Comparison of ENCODE assay signal across 8 cellular contexts in genomic region chr3:124812291-124813265, GRCh38.
DNase-seq lines count a peak whose midpoint lies in the region; ATAC-seq and TF ChIP-seq lines count a peak whose summit lies in the region.

No MANE protein-coding gene starts in this region.

- peak; percentile 76 for DNase-seq in NK-92 treated with Interleukin-12 subunit alpha and Interleukin-12 subunit beta, amount 100 ng/mL, for 24 hours (lab: John Stamatoyannopoulos, UW)
- DNase-seq in NK-92 (lab: John Stamatoyannopoulos, UW; ENCODE audit: unreplicated experiment) (no peak), caudate nucleus (lab: John Stamatoyannopoulos, UW) (peak in 2 of 61 donors; percentile 22 to 43), right lobe of liver (peak; percentile 84 to 90 (median 86)), uterus (peak; percentile 75 to 82), NCI-H510A treated with DMSO at 0.1 percent for 48 hours (lab: John Stamatoyannopoulos, UW) (no peak)
- no peak for DNase-seq in CD4-positive, alpha-beta memory T cell
- DNase-seq in activated CD4-positive, alpha-beta memory T cell treated with anti-CD3 and anti-CD28 coated beads for 36 hours = no peak

- H3K36me3 Mint-ChIP-seq in CD4-positive, alpha-beta memory T cell = no peaks in the 10 kb centered on the region
- H3K36me3 Mint-ChIP-seq in activated CD4-positive, alpha-beta memory T cell treated with anti-CD3 and anti-CD28 coated beads for 36 hours = no peaks in the 10 kb centered on the region

- no peaks in the 10 kb centered on the region for H3K27me3 ChIP-seq in right lobe of liver
- H3K27me3 ChIP-seq in uterus = no peaks in the 10 kb centered on the region
- H3K27me3 ChIP-seq in CD4-positive, alpha-beta memory T cell (ENCODE audit: insufficient read depth, low read length) = no peaks in the 10 kb centered on the region

- TF ChIP-seq POLR2A in right lobe of liver (IDR thresholded peaks at IDR 0.05) = peak; percentile 62
- TF ChIP-seq POLR2A in uterus (IDR thresholded peaks at IDR 0.05) = peak in 1 of 2 donors; percentile 36

- H3K4me3 Mint-ChIP-seq in CD4-positive, alpha-beta memory T cell = no peak overlapping the region
- no peak overlapping the region for H3K4me3 Mint-ChIP-seq in activated CD4-positive, alpha-beta memory T cell treated with anti-CD3 and anti-CD28 coated beads for 36 hours

- H3K27ac ChIP-seq in caudate nucleus (ENCODE audit: low read depth, low read length) (peak overlapping the region; percentile 24), right lobe of liver (peak overlapping the region; percentile 72 to 84 (median 79)), uterus (peak overlapping the region; percentile 82 to 87)
- no peak overlapping the region for H3K27ac ChIP-seq in CD4-positive, alpha-beta memory T cell (ENCODE audit: low read depth, low read length)

- peak; percentile 73 to 81 (median 75) for ATAC-seq in right lobe of liver

- no peak overlapping the region for H3K4me3 ChIP-seq in right lobe of liver
- no peak overlapping the region for H3K4me3 ChIP-seq in uterus
- no peak overlapping the region for H3K4me3 ChIP-seq in CD4-positive, alpha-beta memory T cell (ENCODE audit: low read length in 2 of 2)

- WGBS in right lobe of liver (ENCODE audit: insufficient coverage, low coverage, low lambda C conversion rate, missing lambda C conversion rate) = 23% methylated on average over 11 of the region's 15 CpGs

- no peak overlapping the region for H3K27ac Mint-ChIP-seq in CD4-positive, alpha-beta memory T cell
- H3K27ac Mint-ChIP-seq in activated CD4-positive, alpha-beta memory T cell treated with anti-CD3 and anti-CD28 coated beads for 36 hours = no peak overlapping the region

- H3K36me3 ChIP-seq in right lobe of liver (peaks cover 0 to 12% (median 4%) of the 10 kb centered on the region in 4 donors), uterus (no peaks in the 10 kb centered on the region)
- H3K36me3 ChIP-seq in CD4-positive, alpha-beta memory T cell (ENCODE audit: insufficient read depth, low read length) = no peaks in the 10 kb centered on the region

- H3K9me3 Mint-ChIP-seq in CD4-positive, alpha-beta memory T cell = no peaks in the 10 kb centered on the region
- no peaks in the 10 kb centered on the region for H3K9me3 Mint-ChIP-seq in activated CD4-positive, alpha-beta memory T cell treated with anti-CD3 and anti-CD28 coated beads for 36 hours

- CTCF ChIA-PET in CD4-positive, alpha-beta memory T cell (lab: Charles Lee; ENCODE audit: partially characterized antibody) = no interaction called here
- CTCF ChIA-PET in activated CD4-positive, alpha-beta memory T cell treated with anti-CD3 and anti-CD28 coated beads for 36 hours (lab: Charles Lee) = no interaction called here

- intact Hi-C loops in right lobe of liver (cut with DNase I) (no loop called here), uterus (cut with DNase I; ENCODE audit: low total_unique reads) (no loop called here)
- intact Hi-C loops in CD4-positive, alpha-beta memory T cell (cut with micrococcal nuclease) = no loop called here
- intact Hi-C loops in activated CD4-positive, alpha-beta memory T cell treated with anti-CD3 and anti-CD28 coated beads for 36 hours (cut with micrococcal nuclease) = no loop called here

- POLR2A ChIA-PET in CD4-positive, alpha-beta memory T cell (lab: Charles Lee; ENCODE audit: partially characterized antibody) = no interaction called here
- POLR2A ChIA-PET in activated CD4-positive, alpha-beta memory T cell treated with anti-CD3 and anti-CD28 coated beads for 36 hours (lab: Charles Lee) = no interaction called here

- peaks cover 10 to 12% of the 10 kb centered on the region in 2 donors for H3K27me3 Mint-ChIP-seq in CD4-positive, alpha-beta memory T cell
- no peaks in the 10 kb centered on the region for H3K27me3 Mint-ChIP-seq in activated CD4-positive, alpha-beta memory T cell treated with anti-CD3 and anti-CD28 coated beads for 36 hours

- no peaks in the 10 kb centered on the region for H3K4me1 Mint-ChIP-seq in CD4-positive, alpha-beta memory T cell
- no peaks in the 10 kb centered on the region for H3K4me1 Mint-ChIP-seq in activated CD4-positive, alpha-beta memory T cell treated with anti-CD3 and anti-CD28 coated beads for 36 hours (ENCODE audit: low read depth)

- no peaks in the 10 kb centered on the region for H3K9me3 ChIP-seq in right lobe of liver
- no peaks in the 10 kb centered on the region for H3K9me3 ChIP-seq in uterus
- H3K9me3 ChIP-seq in CD4-positive, alpha-beta memory T cell (ENCODE audit: control insufficient read depth in 1 of 2, low read length in 2 of 2) = no peaks in the 10 kb centered on the region

- H3K4me1 ChIP-seq in right lobe of liver (peaks cover 0 to 48% (median 18%) of the 10 kb centered on the region in 4 donors), uterus (peaks cover 5 to 31% of the 10 kb centered on the region in 2 donors)
- no peaks in the 10 kb centered on the region for H3K4me1 ChIP-seq in CD4-positive, alpha-beta memory T cell (ENCODE audit: insufficient read depth, low read length)

- TF ChIP-seq CTCF in right lobe of liver (IDR thresholded peaks at IDR 0.05) (no peak), uterus (IDR thresholded peaks at IDR 0.05) (no peak)

Comparison
In these comparisons a context has a peak if more than half of its experiments do, and no peak if none do; other contexts are left out.
1. DNase-seq: peak in NK-92 treated with Interleukin-12 subunit alpha and Interleukin-12 subunit beta, amount 100 ng/mL, for 24 hours (single experiment), right lobe of liver (3 of 3) and uterus (2 of 2); none in NK-92 (single experiment), CD4-positive, alpha-beta memory T cell (0 of 5), NCI-H510A treated with DMSO at 0.1 percent for 48 hours (single experiment) and activated CD4-positive, alpha-beta memory T cell treated with anti-CD3 and anti-CD28 coated beads for 36 hours (single experiment).